Comparison of ENCODE assay signal across 1 cellular context in the genomic region with DNA sequence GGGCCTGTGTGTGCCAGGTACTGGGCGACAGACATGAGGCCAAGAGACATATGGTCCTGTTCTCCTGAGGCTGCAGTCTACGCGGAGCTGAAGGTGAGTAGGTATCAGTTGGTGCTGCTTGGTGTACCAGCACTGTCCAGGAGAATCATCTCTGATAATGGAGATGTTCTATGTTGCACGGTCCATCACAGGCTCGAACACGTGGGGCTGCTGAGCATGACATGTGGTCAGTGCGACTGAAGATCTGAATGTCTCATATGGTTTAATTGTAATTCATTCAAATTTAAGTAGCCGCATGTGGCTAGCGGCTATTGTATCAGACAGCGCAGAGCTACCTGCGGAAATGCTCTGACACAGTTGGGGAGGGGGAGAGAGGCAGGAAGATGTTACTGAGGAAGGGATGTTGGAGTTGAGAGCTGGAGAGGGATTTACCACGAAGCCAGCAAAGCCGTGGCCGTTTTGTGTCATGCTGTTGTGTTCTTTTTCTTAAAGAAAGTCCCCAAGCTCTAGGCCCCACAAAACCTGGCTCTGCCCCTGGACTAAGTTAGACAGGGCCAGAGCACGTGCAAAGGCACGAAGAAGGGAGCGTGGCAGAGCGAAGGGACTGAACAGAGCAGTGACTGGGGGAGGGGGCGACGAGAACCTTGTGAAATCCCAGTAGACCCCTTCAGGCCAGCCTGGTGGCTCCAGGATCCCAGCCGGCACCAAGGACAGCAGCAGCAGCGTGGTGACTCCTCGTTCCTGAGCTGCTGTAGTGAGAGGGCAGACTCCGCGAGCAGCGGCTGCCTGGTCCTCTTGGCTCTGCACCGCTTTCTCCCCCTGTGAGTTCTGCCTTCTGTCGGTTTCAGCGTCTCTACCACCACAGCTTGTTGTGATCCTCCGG.
TF ChIP-seq lines count a peak whose summit lies in the region.

No MANE protein-coding gene starts in this region.

TF ChIP-seq in K562, 482 proteins besides CTCF, POLR2A, EP300 and RAD21 (continues in another document):
- TF ChIP-seq NR3C1 (CRISPR knock-in tag; IDR thresholded peaks at IDR 0.05) (no peak; the same call in 1 of the 2 replicates), RB1 (IDR thresholded peaks at IDR 0.05; ENCODE audit: low read depth) (no peak), ZNF707 (CRISPR knock-in tag; conservative IDR thresholded peaks at IDR 0.05) (no peak), CBX1 (IDR thresholded peaks at IDR 0.05; ENCODE audit: low read depth) (no peak), SLC30A9 (CRISPR knock-in tag; IDR thresholded peaks at IDR 0.05) (no peak), ZNF217 (CRISPR knock-in tag; IDR thresholded peaks at IDR 0.05) (no peak), HMGN3 (IDR thresholded peaks at IDR 0.05; ENCODE audit: borderline replicate concordance, extremely low read depth, insufficient read length, low read depth, low read length) (no peak), MAX (CRISPR knock-in tag; IDR thresholded peaks at IDR 0.05) (peak; percentile 53), ZNF146 (CRISPR knock-in tag; IDR thresholded peaks at IDR 0.05; ENCODE audit: unreplicated experiment) (no peak), TRIM24 (IDR thresholded peaks at IDR 0.05) (no peak), MNT (conservative IDR thresholded peaks at IDR 0.05) (0 out of 4 replicates have a peak, but pooled peaks of 1 of the 2 experiments have one; percentile 33), YY1 (IDR thresholded peaks at IDR 0.05; ENCODE audit: borderline replicate concordance in 1 of 3, control insufficient read depth in 1 of 3, extremely low read depth in 1 of 3, insufficient read depth in 3 of 3, insufficient read length in 1 of 3, insufficient replicate concordance in 2 of 3, low read depth in 1 of 3, low read length in 2 of 3) (no peak), MAFG (tag; conservative IDR thresholded peaks at IDR 0.05) (no peak), ZNF445 (CRISPR knock-in tag; IDR thresholded peaks at IDR 0.05; ENCODE audit: low read depth) (no peak), SRSF9 (IDR thresholded peaks at IDR 0.05; ENCODE audit: borderline replicate concordance, low read depth, low read length) (no peak), MCM3 (IDR thresholded peaks at IDR 0.05) (peak; percentile 49; the same call in 1 of the 2 replicates), EHMT2 (IDR thresholded peaks at IDR 0.05) (peak; percentile 81; the same call in 1 of the 2 replicates), TAF15 (IDR thresholded peaks at IDR 0.05; ENCODE audit: low read depth, low read length) (no peak), NR2C2 (CRISPR knock-in tag; IDR thresholded peaks at IDR 0.05) (no peak), NR2C2 (tag; IDR thresholded peaks at IDR 0.05) (no peak), MCM2 (IDR thresholded peaks at IDR 0.05; ENCODE audit: low read depth) (no peak), PATZ1 (CRISPR knock-in tag; IDR thresholded peaks at IDR 0.05; ENCODE audit: borderline replicate concordance) (no peak), MIER1 (IDR thresholded peaks at IDR 0.05; ENCODE audit: low read depth) (peak; percentile 86), NFATC3 (IDR thresholded peaks at IDR 0.05) (no peak), STAT5A (IDR thresholded peaks at IDR 0.05; ENCODE audit: borderline replicate concordance, low read length) (no peak), CBX8 (IDR thresholded peaks at IDR 0.05; ENCODE audit: borderline replicate concordance, extremely low read depth, low read depth, low read length, poor library complexity, severe bottlenecking) (no peak), BHLHE40 (IDR thresholded peaks at IDR 0.05; ENCODE audit: low read length) (peak; percentile 27; the same call in 1 of the 2 replicates), HDAC1 (IDR thresholded peaks at IDR 0.05) (no peak), ZBTB7A (IDR thresholded peaks at IDR 0.05; ENCODE audit: borderline replicate concordance, control insufficient read depth, low read depth, low read length) (0 out of 2 replicates have a peak, but pooled peaks have one; percentile 3), HIVEP1 (CRISPR knock-in tag; IDR thresholded peaks at IDR 0.05) (no peak), NCOA2 (IDR thresholded peaks at IDR 0.05; ENCODE audit: partially characterized antibody in 2 of 2) (no peak), ZNF263 (CRISPR knock-in tag; IDR thresholded peaks at IDR 0.05; ENCODE audit: borderline replicate concordance) (peak; percentile 38; the same call in 1 of the 2 replicates), STAG1 (CRISPR knock-in tag; IDR thresholded peaks at IDR 0.05; ENCODE audit: borderline replicate concordance) (peak; percentile 47; the same call in 1 of the 2 replicates), ZNF444 (CRISPR knock-in tag; IDR thresholded peaks at IDR 0.05) (no peak), TBL1XR1 (IDR thresholded peaks at IDR 0.05; ENCODE audit: low read length in 2 of 2) (no peak), RFX7 (CRISPR knock-in tag; IDR thresholded peaks at IDR 0.05) (no peak), ZNF778 (CRISPR knock-in tag; IDR thresholded peaks at IDR 0.05) (no peak), ZNF766 (CRISPR knock-in tag; conservative IDR thresholded peaks at IDR 0.05) (no peak), NONO (IDR thresholded peaks at IDR 0.05; ENCODE audit: low read depth in 2 of 2, low read length in 1 of 2) (no peak)
- TF ChIP-seq, protein P1, sequence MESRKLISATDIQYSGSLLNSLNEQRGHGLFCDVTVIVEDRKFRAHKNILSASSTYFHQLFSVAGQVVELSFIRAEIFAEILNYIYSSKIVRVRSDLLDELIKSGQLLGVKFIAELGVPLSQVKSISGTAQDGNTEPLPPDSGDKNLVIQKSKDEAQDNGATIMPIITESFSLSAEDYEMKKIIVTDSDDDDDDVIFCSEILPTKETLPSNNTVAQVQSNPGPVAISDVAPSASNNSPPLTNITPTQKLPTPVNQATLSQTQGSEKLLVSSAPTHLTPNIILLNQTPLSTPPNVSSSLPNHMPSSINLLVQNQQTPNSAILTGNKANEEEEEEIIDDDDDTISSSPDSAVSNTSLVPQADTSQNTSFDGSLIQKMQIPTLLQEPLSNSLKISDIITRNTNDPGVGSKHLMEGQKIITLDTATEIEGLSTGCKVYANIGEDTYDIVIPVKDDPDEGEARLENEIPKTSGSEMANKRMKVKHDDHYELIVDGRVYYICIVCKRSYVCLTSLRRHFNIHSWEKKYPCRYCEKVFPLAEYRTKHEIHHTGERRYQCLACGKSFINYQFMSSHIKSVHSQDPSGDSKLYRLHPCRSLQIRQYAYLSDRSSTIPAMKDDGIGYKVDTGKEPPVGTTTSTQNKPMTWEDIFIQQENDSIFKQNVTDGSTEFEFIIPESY (CRISPR knock-in tag; IDR thresholded peaks at IDR 0.05) = peak; percentile 96
- TF ChIP-seq, protein P2, sequence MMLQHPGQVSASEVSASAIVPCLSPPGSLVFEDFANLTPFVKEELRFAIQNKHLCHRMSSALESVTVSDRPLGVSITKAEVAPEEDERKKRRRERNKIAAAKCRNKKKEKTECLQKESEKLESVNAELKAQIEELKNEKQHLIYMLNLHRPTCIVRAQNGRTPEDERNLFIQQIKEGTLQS (IDR thresholded peaks at IDR 0.05) = no peak
- TF ChIP-seq, protein P2 (CRISPR knock-in tag; conservative IDR thresholded peaks at IDR 0.05) = no peak
- TF ChIP-seq, protein P3, sequence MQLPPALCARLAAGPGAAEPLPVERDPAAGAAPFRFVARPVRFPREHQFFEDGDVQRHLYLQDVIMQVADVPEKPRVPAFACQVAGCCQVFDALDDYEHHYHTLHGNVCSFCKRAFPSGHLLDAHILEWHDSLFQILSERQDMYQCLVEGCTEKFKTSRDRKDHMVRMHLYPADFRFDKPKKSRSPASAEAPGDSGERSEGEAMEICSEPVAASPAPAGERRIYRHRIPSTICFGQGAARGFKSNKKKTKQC (CRISPR knock-in tag; IDR thresholded peaks at IDR 0.05) = peak; percentile 74
- TF ChIP-seq, protein P4, sequence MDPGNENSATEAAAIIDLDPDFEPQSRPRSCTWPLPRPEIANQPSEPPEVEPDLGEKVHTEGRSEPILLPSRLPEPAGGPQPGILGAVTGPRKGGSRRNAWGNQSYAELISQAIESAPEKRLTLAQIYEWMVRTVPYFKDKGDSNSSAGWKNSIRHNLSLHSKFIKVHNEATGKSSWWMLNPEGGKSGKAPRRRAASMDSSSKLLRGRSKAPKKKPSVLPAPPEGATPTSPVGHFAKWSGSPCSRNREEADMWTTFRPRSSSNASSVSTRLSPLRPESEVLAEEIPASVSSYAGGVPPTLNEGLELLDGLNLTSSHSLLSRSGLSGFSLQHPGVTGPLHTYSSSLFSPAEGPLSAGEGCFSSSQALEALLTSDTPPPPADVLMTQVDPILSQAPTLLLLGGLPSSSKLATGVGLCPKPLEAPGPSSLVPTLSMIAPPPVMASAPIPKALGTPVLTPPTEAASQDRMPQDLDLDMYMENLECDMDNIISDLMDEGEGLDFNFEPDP (CRISPR knock-in tag; IDR thresholded peaks at IDR 0.05) = no peak
